20 cellular contexts compared by ENCODE assay signal in genomic region chr14:83909507-83909906, GRCh38.
"Had no signal": no experiment of that assay in that cellular context is flagged by ENCODE, and none has a peak within 500 bp of the region (broad histone marks: within the 10 kb centered on the region; RNA-seq: fewer than 3 reads in every experiment).

No MANE protein-coding gene starts in this region.

- FAIRE-seq: colon, keratinocyte had no signal

- ATAC-seq: left lobe of liver; stimulated activated naive B cell treated with anti-CD40 and anti-IgM and Interleukin-4, amounts not matched to agents 10 μg/mL and 1 μg/mL and 100 μg/mL, for 72 hours had no signal

- H3K9me3 ChIP-seq: neutrophil, thyroid gland had no signal

- H3K4me3 ChIP-seq: lung, sigmoid colon, spleen, thyroid gland had no signal

- DNase-seq: activated CD4-positive, alpha-beta T cell treated with anti-CD3 and anti-CD28 coated beads for 1 hour; activated gamma-delta T cell treated with Interleukin-2 at 50 U/mL for 16 hours; activated T-cell treated with anti-CD3 and anti-CD28 coated beads for 4 hours; amniotic stem cell; caudate nucleus; endodermal cell; hypothalamus; sigmoid colon; spleen; stimulated activated naive B cell treated with anti-CD40 and anti-IgM and Interleukin-4, amounts not matched to agents 10 μg/mL and 1 μg/mL and 100 μg/mL, for 72 hours; SW 1271; T-helper 2 cell; thyroid gland had no signal

- H3K4me1 ChIP-seq: parathyroid adenoma, sigmoid colon, spleen, thyroid gland had no signal

- H3K27ac ChIP-seq: neutrophil, parathyroid adenoma, sigmoid colon, spleen, thyroid gland, VCaP had no signal
